ENCODE assay signal across 11 cellular contexts in genomic region chr22:37897805-37898204, GRCh38. TPM values are rescaled to one million over a fixed set of nuclear protein-coding genes. Genes with fewer than 3 reads are reported as not detected.
DNase-seq lines count a peak whose midpoint lies in the region; ATAC-seq and TF ChIP-seq lines count a peak whose summit lies in the region.
"Had no signal": no experiment of that assay in that cellular context is flagged by ENCODE, and none has a peak within 500 bp of the region (broad histone marks: within the 10 kb centered on the region; RNA-seq: fewer than 3 reads in every experiment).

No MANE protein-coding gene starts in this region.

- no peak overlapping the region for H3K14ac ChIP-seq in H9 (ENCODE audit: insufficient read depth, low read length)

- H2BK5ac ChIP-seq in H9 (ENCODE audit: insufficient read length, low read length): no peak overlapping the region

- H3K79me1 ChIP-seq in H9 (ENCODE audit: insufficient read depth, low read depth, low read length, poor library complexity, severe bottlenecking): no peaks in the 10 kb centered on the region

- no peaks in the 10 kb centered on the region for H3K27me3 Mint-ChIP-seq in H9 (ENCODE audit: low read depth)

- WGBS in H9 (ENCODE audit: extremely low coverage, insufficient read length, low lambda C conversion rate): no CpG with 5 or more reads among the region's 2 CpGs
- WGBS in stomach, 5 donors: 80 to 87% (median 84%) methylated on average over 2 of the region's 2 CpGs

- no peak overlapping the region for H3K56ac ChIP-seq in H9 (ENCODE audit: insufficient read length, low read depth, low read length)

- no peak overlapping the region for H2AK5ac ChIP-seq in H9 (ENCODE audit: insufficient read length, low read length)

- no peak overlapping the region for H3K9ac ChIP-seq in H9 (ENCODE audit: extremely low read depth, insufficient read length, low read length)

- no peaks in the 10 kb centered on the region for H3K79me2 ChIP-seq in H9 (ENCODE audit: insufficient read depth, low read length)

- H3K27ac Mint-ChIP-seq in H9: peak overlapping the region in 2 of 3 experiments; percentile 33 to 76; a peak in 2 of 7 replicates

- no peaks in the 10 kb centered on the region for H3K9me3 ChIP-seq in H9 (ENCODE audit: control insufficient read depth, low read depth, low read length)
- no peaks in the 10 kb centered on the region for H3K9me3 ChIP-seq in stomach

- no peak overlapping the region for H3K4ac ChIP-seq in H9 (ENCODE audit: low read depth, low read length)

- no peak overlapping the region for H3K4me3 Mint-ChIP-seq in H9

- peaks cover 42 to 51% of the 10 kb centered on the region in 2 experiments for H3K4me1 Mint-ChIP-seq in H9

- H3K27ac ChIP-seq in H9 (ENCODE audit: insufficient read length, low read depth, low read length): no peak overlapping the region
- peak overlapping the region; percentile 91 for H3K27ac ChIP-seq in layer of hippocampus (ENCODE audit: low read depth, low read length)
- H3K27ac ChIP-seq in stomach: peak overlapping the region; percentile 1 to 92 (median 67)

- H2BK20ac ChIP-seq in H9 (ENCODE audit: low read depth, low read length, poor library complexity, severe bottlenecking): no peak overlapping the region

- H3K4me1 ChIP-seq in H9 (ENCODE audit: insufficient read depth, low read length): peaks cover 12% of the 10 kb centered on the region; the same call in 1 of the 2 replicates
- peaks cover 43 to 71% (median 60%) of the 10 kb centered on the region in 4 donors for H3K4me1 ChIP-seq in stomach

- intact Hi-C loops in stomach (cut with DNase I; ENCODE audit: low total_unique reads): no loop called here

- H3K36me3 ChIP-seq in stomach: no peaks in the 10 kb centered on the region

- H3K9me3 Mint-ChIP-seq in H9: no peaks in the 10 kb centered on the region

- no peak overlapping the region for H2BK120ac ChIP-seq in H9 (ENCODE audit: low read depth, low read length, poor library complexity, severe bottlenecking)

- no peaks in the 10 kb centered on the region for H3K23me2 ChIP-seq in H9 (ENCODE audit: insufficient read length, low read depth, low read length, poor library complexity, severe bottlenecking)

- no peak overlapping the region for H2AFZ ChIP-seq in H9 (ENCODE audit: low read length)

- no peak for TF ChIP-seq EP300 in stomach (IDR thresholded peaks at IDR 0.05)

- H3K4me2 ChIP-seq in H9 (ENCODE audit: insufficient read depth, insufficient read length, low read length): no peak overlapping the region

- H3K36me3 Mint-ChIP-seq in H9 (ENCODE audit: insufficient read depth in 1 of 3, low read depth in 3 of 3): peaks cover 0 to 2% (median under 1%) of the 10 kb centered on the region in 3 experiments; a peak in 4 of 7 replicates

- no peak overlapping the region for H4K5ac ChIP-seq in H9 (ENCODE audit: insufficient read length, low read depth, low read length)

- no peak overlapping the region for H4K8ac ChIP-seq in H9 (replicated peaks; ENCODE audit: insufficient read length, low read depth, low read length)

- no peak overlapping the region for H3K23ac ChIP-seq in H9 (ENCODE audit: insufficient read length, low read depth, low read length)

- no peak overlapping the region for H3K18ac ChIP-seq in H9 (ENCODE audit: insufficient read length, low read depth, low read length)

- no peak for TF ChIP-seq CTCF in H9 (conservative IDR thresholded peaks at IDR 0.05)
- TF ChIP-seq CTCF in stomach (IDR thresholded peaks at IDR 0.05): no peak

- no peak overlapping the region for H2BK12ac ChIP-seq in H9 (ENCODE audit: insufficient read length, low read depth, low read length)

- no peak overlapping the region for H2BK15ac ChIP-seq in H9 (ENCODE audit: low read depth, low read length)

- no peak for ATAC-seq in HG03520 (IDR thresholded peaks at IDR 0.05; ENCODE audit: unreplicated experiment)
- ATAC-seq in HG03378 (IDR thresholded peaks at IDR 0.05; ENCODE audit: unreplicated experiment): no peak

- DNase-seq in H9: no peak
- peak; percentile 32 for DNase-seq in amniotic epithelial cell (ENCODE audit: low read depth)
- DNase-seq in stomach: no peak
- DNase-seq in DMS153 (lab: John Stamatoyannopoulos, UW): no peak
- DNase-seq: activated T-cell treated with anti-CD3 and anti-CD28 coated beads, Interleukin-2, amount 50 U/mL, for 1 hour; central memory CD4-positive, alpha-beta T cell; NCI-H1436 treated with DMSO at 0.1 percent for 48 hours; NCI-H69 had no signal

- H4K20me1 ChIP-seq in H9 (ENCODE audit: control insufficient read depth, insufficient read depth, insufficient read length): no peaks in the 10 kb centered on the region

- no peak for TF ChIP-seq POLR2A in stomach (IDR thresholded peaks at IDR 0.05)

- no peaks in the 10 kb centered on the region for H3K27me3 ChIP-seq in H9 (ENCODE audit: insufficient read depth, low read length)
- no peaks in the 10 kb centered on the region for H3K27me3 ChIP-seq in layer of hippocampus (ENCODE audit: control insufficient read depth, insufficient read depth, low read length)
- no peaks in the 10 kb centered on the region for H3K27me3 ChIP-seq in stomach

- H4K91ac ChIP-seq in H9 (ENCODE audit: insufficient read length, low read depth, low read length): no peak overlapping the region

- H3K4me3 ChIP-seq in stomach: no peak overlapping the region

- H3T11ph ChIP-seq in H9 (ENCODE audit: low read length): no peak overlapping the region

RNA-seq across cellular contexts. Expression of gene MICALL1, which starts 8.3 kb away (rescaled TPM):
- total RNA-seq in H9 (2021): 33.3 and 33.8 TPM in 2 replicates
- total RNA-seq in stomach: 100 to 1,000 TPM in 3 of 5 donors, 10 to 100 TPM in 2; 31.4 to 155 (median 112) TPM
- 10 to 100 TPM; 17.7 to 55.1 (median 35.6) TPM for polyA plus RNA-seq in stomach

RNA-seq across cellular contexts. Expression of gene EIF3L, which starts 48.6 kb away (rescaled TPM):
- total RNA-seq in H9 (2021): 736 and 739 TPM in 2 replicates
- 100 to 1,000 TPM; 271 to 452 (median 385) TPM for total RNA-seq in stomach
- 100 to 1,000 TPM; 254 to 657 (median 378) TPM for polyA plus RNA-seq in stomach

RNA-seq across cellular contexts. Expression of gene ANKRD54, which starts 53.7 kb away (rescaled TPM):
- total RNA-seq in H9 (2021): 14.4 and 15.3 TPM in 2 replicates
- total RNA-seq in stomach: 100 to 1,000 TPM in 1 of 5 donors, 10 to 100 TPM in 3, 1 to 10 TPM in 1; 6.8 to 210 (median 18.3) TPM
- polyA plus RNA-seq in stomach: 10 to 100 TPM; 12.5 to 19.0 (median 14.8) TPM

RNA-seq across cellular contexts. Expression of gene C22orf23, which starts 55.6 kb away (rescaled TPM):
- 0.55 and 0.57 TPM in 2 replicates for total RNA-seq in H9 (2021)
- not detected for total RNA-seq in stomach
- polyA plus RNA-seq in stomach: 1 to 10 TPM in 1 of 3 donors, under 1 TPM in 2; 0.18 to 1.2 (median 0.31) TPM

RNA-seq across cellular contexts. Expression of gene POLR2F, which starts 55.7 kb away (rescaled TPM):
- total RNA-seq in H9 (2021) (141 and 147 TPM in 2 replicates), stomach (100 to 1,000 TPM in 2 of 5 donors, 10 to 100 TPM in 3; 41.5 to 145 (median 74.5) TPM)
- 100 to 1,000 TPM; 139 to 149 (median 146) TPM for polyA plus RNA-seq in stomach
